Comparison of ENCODE assay signal across 9 cellular contexts in genomic region chr19:57615346-57615745, GRCh38. TPM values are rescaled to one million over a fixed set of nuclear protein-coding genes. Genes with fewer than 3 reads are reported as not detected.
A peak's percentile ranks its signal among the peaks of the same experiment; 100 is the strongest.
DNase-seq lines count a peak whose midpoint lies in the region; ATAC-seq and TF ChIP-seq lines count a peak whose summit lies in the region.
"Had no signal": no experiment of that assay in that cellular context is flagged by ENCODE, and none has a peak within 500 bp of the region (broad histone marks: within the 10 kb centered on the region; RNA-seq: fewer than 3 reads in every experiment).

No MANE protein-coding gene starts in this region.

- H3K4me1 ChIP-seq in DND-41 (ENCODE audit: insufficient read depth, low read length): peaks cover 31% of the 10 kb centered on the region
- H3K4me1 ChIP-seq in endocrine pancreas (ENCODE audit: control insufficient read depth, insufficient read depth, low read length): no peaks in the 10 kb centered on the region
- H3K4me1 ChIP-seq in trophoblast cell (ENCODE audit: control insufficient read depth in 1 of 2, insufficient read depth in 2 of 2, low read length in 2 of 2): peaks cover 5 to 10% of the 10 kb centered on the region in 2 experiments
- peaks cover 0 to 19% (median 7%) of the 10 kb centered on the region in 4 donors for H3K4me1 ChIP-seq in tibial nerve

- no peak overlapping the region for H2AK5ac ChIP-seq in trophoblast cell (ENCODE audit: low read length)

- H3K27me3 ChIP-seq in DND-41 (ENCODE audit: insufficient read depth, low read length, poor library complexity): no peaks in the 10 kb centered on the region
- no peaks in the 10 kb centered on the region for H3K27me3 ChIP-seq in endocrine pancreas (ENCODE audit: control insufficient read depth, insufficient read depth, low read length)
- H3K27me3 ChIP-seq in trophoblast cell (ENCODE audit: insufficient read depth, low read length): no peaks in the 10 kb centered on the region
- no peaks in the 10 kb centered on the region for H3K27me3 ChIP-seq in tibial nerve

- no peak for ATAC-seq in DND-41 (ENCODE audit: insufficient read depth, low read depth)

- H3K9ac ChIP-seq in DND-41 (ENCODE audit: low read depth, low read length) (no peak overlapping the region), endocrine pancreas (ENCODE audit: control insufficient read depth, insufficient read depth, low read length) (no peak overlapping the region), trophoblast cell (ENCODE audit: low read length) (no peak overlapping the region)

- peak overlapping the region; percentile 51 for H3K4ac ChIP-seq in trophoblast cell (ENCODE audit: low read depth, low read length)

- H3K18ac ChIP-seq in trophoblast cell (ENCODE audit: low read length): no peak overlapping the region

- no peak for TF ChIP-seq POLR2A in tibial nerve (IDR thresholded peaks at IDR 0.05)

- H3K4me2 ChIP-seq in DND-41 (ENCODE audit: insufficient read depth, low read length): peak overlapping the region; percentile 75
- peak overlapping the region; percentile 66 for H3K4me2 ChIP-seq in trophoblast cell (ENCODE audit: low read length)

- no peak for TF ChIP-seq CTCF in DND-41 (IDR thresholded peaks at IDR 0.05; ENCODE audit: borderline replicate concordance, extremely low read depth, low read length, poor library complexity, severe bottlenecking)
- no peak for TF ChIP-seq CTCF in tibial nerve (IDR thresholded peaks at IDR 0.05)

- TF ChIP-seq EP300 in tibial nerve (IDR thresholded peaks at IDR 0.05): no peak

- H4K8ac ChIP-seq in trophoblast cell (ENCODE audit: low read depth, low read length): no peak overlapping the region

- no peaks in the 10 kb centered on the region for H4K20me1 ChIP-seq in DND-41 (ENCODE audit: insufficient read depth, low read length)

- no peak for DNase-seq in DND-41
- peak; percentile 25 for DNase-seq in OCI-M1 (lab: John Stamatoyannopoulos, UW)
- DNase-seq in trophoblast cell: no peak
- DNase-seq in KG1 (lab: John Stamatoyannopoulos, UW): no peak
- DNase-seq in effector CD8-positive, alpha-beta T cell (lab: John Stamatoyannopoulos, UW): no peak
- no peak for DNase-seq in tibial nerve (ENCODE audit: low spot score in 2 of 2)
- DNase-seq in activated CD4-positive, alpha-beta T cell treated with anti-CD3 and anti-CD28 coated beads for 48 hours: no peak
- DNase-seq: islet precursor cell had no signal

- H2AFZ ChIP-seq in DND-41 (ENCODE audit: low read depth, low read length) (no peak overlapping the region), trophoblast cell (ENCODE audit: insufficient read depth, low read length, poor library complexity) (no peak overlapping the region)

- H3K4me3 ChIP-seq in DND-41 (ENCODE audit: low read depth in 1 of 2, low read length in 2 of 2) (peak overlapping the region; percentile 82 to 97; a peak in 3 of 4 replicates), endocrine pancreas (ENCODE audit: control insufficient read depth, insufficient read depth, low read length) (peak overlapping the region; percentile 81), trophoblast cell (ENCODE audit: low read depth, low read length) (no peak overlapping the region), tibial nerve (peak overlapping the region in 2 of 4 donors; percentile 88 to 93)

- H3K14ac ChIP-seq in trophoblast cell (ENCODE audit: low read length): no peak overlapping the region

- no peak overlapping the region for H2BK5ac ChIP-seq in trophoblast cell (ENCODE audit: low read depth, low read length, poor library complexity)

- H2BK120ac ChIP-seq in trophoblast cell (ENCODE audit: insufficient read depth, low read length, poor library complexity): no peak overlapping the region

- no CpG with 5 or more reads among the region's 3 CpGs for WGBS in trophoblast cell (ENCODE audit: extremely low coverage, insufficient coverage, insufficient read length)
- WGBS in tibial nerve, 2 donors: 94 to 99% methylated on average over 3 of the region's 3 CpGs

- H3K27ac ChIP-seq in DND-41 (ENCODE audit: low read length) (no peak overlapping the region), trophoblast cell (ENCODE audit: low read depth, low read length) (no peak overlapping the region), tibial nerve (no peak overlapping the region)

- H3K79me1 ChIP-seq in trophoblast cell (ENCODE audit: low read length): peaks cover 5% of the 10 kb centered on the region

- H3K36me3 ChIP-seq in DND-41 (ENCODE audit: insufficient read depth, low read length): peaks cover 62% of the 10 kb centered on the region
- H3K36me3 ChIP-seq in endocrine pancreas (ENCODE audit: control insufficient read depth, insufficient read depth, low read length): peaks cover 44% of the 10 kb centered on the region
- peaks cover 33 to 51% of the 10 kb centered on the region in 2 experiments for H3K36me3 ChIP-seq in trophoblast cell (ENCODE audit: control insufficient read depth in 1 of 2, insufficient read depth in 2 of 2, low read length in 2 of 2)
- H3K36me3 ChIP-seq in tibial nerve: peaks cover 4 to 61% (median 44%) of the 10 kb centered on the region in 3 donors

- H2BK12ac ChIP-seq in trophoblast cell (ENCODE audit: low read length): no peak overlapping the region

- no peak overlapping the region for H4K12ac ChIP-seq in trophoblast cell (ENCODE audit: low read depth, low read length)

- H3K79me2 ChIP-seq in DND-41 (ENCODE audit: insufficient read depth, low read length): peaks cover 69% of the 10 kb centered on the region
- H3K79me2 ChIP-seq in trophoblast cell (ENCODE audit: control insufficient read depth, insufficient read depth, low read length, poor library complexity): peaks cover 14% of the 10 kb centered on the region

- H3K9me3 ChIP-seq in DND-41 (ENCODE audit: insufficient read depth, low read length, severe bottlenecking) (peaks cover 60% of the 10 kb centered on the region), endocrine pancreas (ENCODE audit: control insufficient read depth, low read length) (peaks cover 30% of the 10 kb centered on the region), trophoblast cell (ENCODE audit: insufficient read depth, low read depth, low read length) (peaks cover 45% of the 10 kb centered on the region), tibial nerve (peaks cover 0 to 75% (median 47%) of the 10 kb centered on the region in 4 donors)

- H3K23ac ChIP-seq in trophoblast cell (ENCODE audit: low read length): no peak overlapping the region

- H4K91ac ChIP-seq in trophoblast cell (ENCODE audit: low read depth, low read length): no peak overlapping the region

RNA-seq across cellular contexts. Expression of gene ZNF134, which starts 1.3 kb away (rescaled TPM):
- 9.0 and 9.9 TPM in 2 replicates for polyA plus RNA-seq in trophoblast cell (2013)
- 10 to 100 TPM; 15.0 to 43.7 (median 25.4) TPM for total RNA-seq in tibial nerve

RNA-seq across cellular contexts. Expression of gene ZNF530, which starts 15.7 kb away (rescaled TPM):
- polyA plus RNA-seq in trophoblast cell (2013): 3.9 and 4.5 TPM in 2 replicates
- total RNA-seq in tibial nerve: 1 to 10 TPM; 1.3 to 9.6 (median 3.0) TPM

RNA-seq across cellular contexts. Expression of gene ZNF211, which starts 17.6 kb away (rescaled TPM):
- polyA plus RNA-seq in trophoblast cell (2013): 14.3 and 15.1 TPM in 2 replicates
- total RNA-seq in tibial nerve: 10 to 100 TPM in 3 of 4 donors, 1 to 10 TPM in 1; 5.9 to 18.6 (median 14.0) TPM

RNA-seq across cellular contexts. Expression of gene ZIK1, which starts 31.4 kb away (rescaled TPM):
- 6.2 and 6.7 TPM in 2 replicates for polyA plus RNA-seq in trophoblast cell (2013)
- 1 to 10 TPM; 3.0 to 7.6 (median 5.0) TPM for total RNA-seq in tibial nerve

RNA-seq across cellular contexts. Expression of gene ZNF416, which starts 36.6 kb away (rescaled TPM):
- 3.4 and 3.6 TPM in 2 replicates for polyA plus RNA-seq in trophoblast cell (2013)
- 1 to 10 TPM; 2.4 to 6.0 (median 2.6) TPM for total RNA-seq in tibial nerve
